In the genomic region with DNA sequence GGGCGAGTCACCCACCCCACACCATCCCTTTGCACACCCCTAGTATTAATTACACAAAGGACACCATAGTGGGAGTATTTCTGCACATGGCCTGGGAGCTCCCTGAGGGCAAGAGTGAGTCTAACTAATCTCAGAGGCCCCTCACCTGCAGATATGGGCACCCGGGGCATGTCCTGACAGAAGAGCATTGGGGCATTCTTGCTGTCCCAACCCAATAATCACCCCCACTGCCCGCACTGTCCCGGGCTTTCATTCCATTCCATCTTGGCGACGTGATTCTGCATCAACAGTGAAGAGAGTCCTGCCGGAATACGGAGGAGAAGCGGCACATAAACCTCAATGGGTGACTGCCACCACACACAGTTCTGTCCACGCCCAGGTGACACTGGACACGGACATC, we compare ENCODE assay signal across 25 cellular contexts. TPM values are rescaled to one million over a fixed set of nuclear protein-coding genes. Genes with fewer than 3 reads are reported as not detected.
"Had no signal": no experiment of that assay in that cellular context is flagged by ENCODE, and none has a peak within 500 bp of the region (broad histone marks: within the 10 kb centered on the region; RNA-seq: fewer than 3 reads in every experiment).

No MANE protein-coding gene starts in this region.

- H3K27ac ChIP-seq: HL-60, KMS-11, RWPE1 had no signal

- H3K9ac ChIP-seq: KMS-11, SK-N-SH had no signal

- H3K4me3 Mint-ChIP-seq: IgD-negative memory B cell had no signal

- ATAC-seq: K562, Panc1, PC-3 had no signal

- H3K4me3 ChIP-seq: K562 had no signal

- H3K9me3 Mint-ChIP-seq: IgD-negative memory B cell had no signal

- DNase-seq: Kasumi-1; MM.1S; MV-4-11; NCI-H1048; NCI-H1105; NCI-H1436 treated with DMSO at 0.1 percent for 48 hours; NCI-H1694; NCI-H187 treated with DMSO at 0.1 percent for 48 hours; NCI-H2029 treated with DMSO at 0.1 percent for 48 hours; NCI-H2171 treated with DMSO at 0.1 percent for 48 hours; NCI-H345; NCI-H510A treated with DMSO at 0.1 percent for 48 hours; NCI-H526; NCI-H82; NK-92 treated with Interleukin-12 subunit alpha and Interleukin-12 subunit beta, amount 100 ng/mL, for 24 hours; PC-3; SHP77; SK-N-SH had no signal

- H3K9me3 ChIP-seq: SK-N-SH had no signal

- H3K4me2 ChIP-seq: KMS-11, SK-N-SH had no signal

RNA-seq across cellular contexts. Expression of gene SCUBE1, which starts 38.3 kb away (rescaled TPM):
- total RNA-seq: OCI-LY7, PC-3 had no signal
